Comparison of ENCODE assay signal across 12 cellular contexts in the genomic region with DNA sequence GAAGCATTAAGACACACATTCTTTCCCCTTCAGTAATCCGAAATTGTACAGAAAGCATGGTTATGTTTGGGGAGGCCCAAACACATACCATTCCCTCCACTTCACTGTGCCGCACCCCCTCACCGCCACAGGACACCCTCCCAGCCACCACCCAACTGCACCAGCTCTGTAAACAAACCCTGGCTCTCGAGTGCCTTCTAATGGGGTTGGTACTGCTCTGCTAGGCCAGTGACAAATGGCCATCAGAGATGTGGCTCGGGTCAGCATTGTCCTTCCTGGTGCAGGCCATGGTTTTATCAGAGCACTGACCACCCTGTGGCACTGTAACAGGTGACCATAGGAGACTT. TPM values are rescaled to one million over a fixed set of nuclear protein-coding genes. Genes with fewer than 3 reads are reported as not detected.
DNase-seq lines count a peak whose midpoint lies in the region; ATAC-seq, FAIRE-seq and TF ChIP-seq lines count a peak whose summit lies in the region.
"Had no signal": no experiment of that assay in that cellular context is flagged by ENCODE, and none has a peak within 500 bp of the region (broad histone marks: within the 10 kb centered on the region; RNA-seq: fewer than 3 reads in every experiment).

No MANE protein-coding gene starts in this region.

- peak; percentile 75 for ATAC-seq in lung (ENCODE audit: insufficient read depth, low FRiP score)
- peak; percentile 82 for ATAC-seq in upper lobe of right lung
- no peak for ATAC-seq in GM21381 (IDR thresholded peaks at IDR 0.05; ENCODE audit: unreplicated experiment)
- no peak for ATAC-seq in GM18909 (IDR thresholded peaks at IDR 0.05; ENCODE audit: poor library complexity, unreplicated experiment)

- peak; percentile 6 to 31 (median 8) for DNase-seq in NCI-H1417 (lab: John Stamatoyannopoulos, UW)
- no peak for DNase-seq in NCI-H1417 treated with DMSO at 0.1 percent for 48 hours (lab: John Stamatoyannopoulos, UW)
- no peak for DNase-seq in bronchial epithelial cell (ENCODE audit: low read depth)
- DNase-seq in lung (ENCODE audit: low spot score) = peak; percentile 65
- DNase-seq in upper lobe of right lung = no peak
- DNase-seq in NCI-H2107 treated with DMSO at 0.1 percent for 48 hours (lab: John Stamatoyannopoulos, UW; ENCODE audit: unreplicated experiment) = no peak
- DNase-seq: GOT3, NCI-H2107 had no signal

- intact Hi-C loops in upper lobe of right lung (cut with DNase I) = loop anchor here (10.0 kb wide), 1 partner anchor 176 kb away; a partner anchor contains a TSS

- TF ChIP-seq CTCF in bronchial epithelial cell (IDR thresholded peaks at IDR 0.05; ENCODE audit: insufficient read depth, low read length, severe bottlenecking) = no peak
- no peak for TF ChIP-seq CTCF in lung (IDR thresholded peaks at IDR 0.05; ENCODE audit: control extremely low read depth, extremely low read depth)
- TF ChIP-seq CTCF in upper lobe of right lung (IDR thresholded peaks at IDR 0.05) = no peak

- 53 to 73% methylated on average over 5 of the region's 5 CpGs for WGBS in lung, 2 donors

- peak overlapping the region in 1 of 2 donors; percentile 60 for H3K27ac ChIP-seq in lung (ENCODE audit: low read depth in 1 of 2, low read length in 1 of 2)
- no peak overlapping the region for H3K27ac ChIP-seq in upper lobe of right lung
- H3K27ac ChIP-seq: hepatocyte had no signal

- H3K9me3 ChIP-seq in lung (ENCODE audit: control insufficient read depth in 2 of 2, insufficient read depth in 1 of 2, low read length in 1 of 2) = no peaks in the 10 kb centered on the region
- no peaks in the 10 kb centered on the region for H3K9me3 ChIP-seq in upper lobe of right lung

- no peak overlapping the region for H3K4me3 ChIP-seq in bronchial epithelial cell (ENCODE audit: low read depth, low read length)
- no peak overlapping the region for H3K4me3 ChIP-seq in lung
- H3K4me3 ChIP-seq in upper lobe of right lung = no peak overlapping the region
- H3K4me3 ChIP-seq: GM12878, hepatocyte had no signal

- H3K36me3 ChIP-seq in bronchial epithelial cell (ENCODE audit: control insufficient read depth, insufficient read depth, low read length) (peaks cover 2% of the 10 kb centered on the region), lung (ENCODE audit: control insufficient read depth in 2 of 2, insufficient read depth in 2 of 2, low read length in 2 of 2) (peaks cover 0 to 9% of the 10 kb centered on the region in 2 donors), upper lobe of right lung (peaks cover 10% of the 10 kb centered on the region)

- peaks cover 0 to 9% of the 10 kb centered on the region in 2 donors for H3K4me1 ChIP-seq in lung (ENCODE audit: control insufficient read depth in 2 of 2, insufficient read depth in 2 of 2, low read length in 2 of 2)
- peaks cover 5% of the 10 kb centered on the region for H3K4me1 ChIP-seq in upper lobe of right lung

- peak; percentile 72 for FAIRE-seq in bronchial epithelial cell (lab: Jason Lieb, UNC)

- H3K27me3 ChIP-seq in bronchial epithelial cell (ENCODE audit: control insufficient read depth, insufficient read depth, low read length) = no peaks in the 10 kb centered on the region
- no peaks in the 10 kb centered on the region for H3K27me3 ChIP-seq in lung (ENCODE audit: control insufficient read depth, insufficient read depth)
- H3K27me3 ChIP-seq in upper lobe of right lung = no peaks in the 10 kb centered on the region
- H3K27me3 ChIP-seq: hepatocyte had no signal

RNA-seq across cellular contexts. Expression of a gene that starts 23.9 kb away (rescaled TPM):
- total RNA-seq in bronchial epithelial cell = 51.6 and 65.5 TPM in 2 replicates
- 100 to 1,000 TPM in 1 of 2 donors, 10 to 100 TPM in 1; 84.6 to 134 TPM for total RNA-seq in lung
- 10 to 100 TPM; 68.4 to 76.8 TPM for polyA plus RNA-seq in lung
- 80.8 TPM for total RNA-seq in upper lobe of right lung

Comparison
In these comparisons a context has a peak if more than half of its experiments do, and no peak if none do; other contexts are left out.
1. DNase-seq: peak in NCI-H1417 (3 of 3) and lung (single experiment); none in NCI-H1417 treated with DMSO at 0.1 percent for 48 hours (single experiment), bronchial epithelial cell (single experiment), upper lobe of right lung (single experiment) and NCI-H2107 treated with DMSO at 0.1 percent for 48 hours (single experiment).
2. ATAC-seq: peak in lung (single experiment) and upper lobe of right lung (single experiment); none in GM21381 (single experiment) and GM18909 (single experiment).